In the genomic region with DNA sequence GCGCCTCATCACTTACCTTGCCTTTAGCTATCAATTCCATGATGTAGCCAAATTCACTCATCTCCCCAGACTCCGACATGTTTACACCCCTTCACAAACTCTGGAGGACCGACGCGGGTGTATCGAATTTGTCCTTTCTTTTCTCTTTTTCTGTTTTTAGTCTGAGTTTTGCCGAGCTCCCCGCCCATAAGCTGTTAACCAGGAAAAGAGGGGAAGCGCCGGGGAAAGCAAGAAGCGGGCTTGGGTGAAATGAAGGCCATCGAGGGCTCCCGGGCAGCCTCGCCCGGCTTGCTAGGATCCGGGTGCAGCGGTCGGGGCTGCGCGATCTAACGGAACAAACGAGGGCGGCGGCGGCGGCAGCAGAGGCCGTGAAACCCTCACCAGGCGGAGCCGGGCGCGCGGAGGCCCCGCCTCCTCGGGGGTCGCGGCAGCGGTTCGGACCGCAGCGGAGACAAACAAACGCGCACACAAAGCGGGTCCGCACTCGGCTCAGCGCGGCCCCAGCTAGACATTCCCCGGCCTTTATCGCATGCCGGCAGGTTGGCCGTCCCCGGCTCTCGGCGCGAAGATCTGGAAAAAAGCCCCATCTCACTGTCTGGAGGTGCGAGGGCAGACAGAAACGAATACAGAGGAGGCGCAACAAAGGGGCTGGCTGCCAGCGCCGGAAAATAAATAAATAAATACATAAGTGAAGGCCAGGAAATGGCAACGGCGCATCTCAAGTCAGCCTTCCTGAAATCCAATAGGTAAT, we compare ENCODE assay signal across 8 cellular contexts. TPM values are rescaled to one million over a fixed set of nuclear protein-coding genes. Genes with fewer than 3 reads are reported as not detected.
DNase-seq lines count a peak whose midpoint lies in the region; ATAC-seq and TF ChIP-seq lines count a peak whose summit lies in the region.

No MANE protein-coding gene starts in this region.

- CTCF ChIA-PET in activated CD8-positive, alpha-beta memory T cell treated with anti-CD3 and anti-CD28 coated beads, Interleukin-2, amount 10 ng/mL, durations not matched to agents 7 days and 5 days (lab: Charles Lee): interaction anchor here (1.2 to 2.0 kb wide), 2 partner anchors 9 to 11 kb away, joined by 3 to 5 read pairs; partner anchors contain the start of gene TRIM36

- peak overlapping the region; percentile 78 for H3K4me3 Mint-ChIP-seq in activated CD8-positive, alpha-beta memory T cell treated with anti-CD3 and anti-CD28 coated beads, Interleukin-2, amount 10 ng/mL, durations not matched to agents 7 days and 5 days

- H3K4me3 ChIP-seq in ovary: peak overlapping the region; percentile 36

- H3K36me3 ChIP-seq in ovary: no peaks in the 10 kb centered on the region

- peaks cover 14% of the 10 kb centered on the region for H3K4me1 Mint-ChIP-seq in activated CD8-positive, alpha-beta memory T cell treated with anti-CD3 and anti-CD28 coated beads, Interleukin-2, amount 10 ng/mL, durations not matched to agents 7 days and 5 days

- no peak for TF ChIP-seq CTCF in ovary (IDR thresholded peaks at IDR 0.05)

- H3K27ac Mint-ChIP-seq in activated CD8-positive, alpha-beta memory T cell treated with anti-CD3 and anti-CD28 coated beads, Interleukin-2, amount 10 ng/mL, durations not matched to agents 7 days and 5 days: no peak overlapping the region

- ATAC-seq in GM21825 (IDR thresholded peaks at IDR 0.05; ENCODE audit: unreplicated experiment) (peak; percentile 67), esophagus mucosa (no peak)
- ATAC-seq in activated CD8-positive, alpha-beta memory T cell treated with anti-CD3 and anti-CD28 coated beads, Interleukin-2, amount 10 ng/mL, durations not matched to agents 7 days and 5 days: peak; percentile 80

- no peaks in the 10 kb centered on the region for H3K27me3 ChIP-seq in ovary

- H3K27me3 Mint-ChIP-seq in activated CD8-positive, alpha-beta memory T cell treated with anti-CD3 and anti-CD28 coated beads, Interleukin-2, amount 10 ng/mL, durations not matched to agents 7 days and 5 days: peaks cover 82% of the 10 kb centered on the region

- H3K36me3 Mint-ChIP-seq in activated CD8-positive, alpha-beta memory T cell treated with anti-CD3 and anti-CD28 coated beads, Interleukin-2, amount 10 ng/mL, durations not matched to agents 7 days and 5 days: peaks cover 2% of the 10 kb centered on the region

- H3K27ac ChIP-seq in ovary: peak overlapping the region in 1 of 2 donors; percentile 13

- intact Hi-C loops in head of caudate nucleus (cut with DNase I): no loop called here
- intact Hi-C loops in ovary (cut with DNase I): no loop called here

- peaks cover 3% of the 10 kb centered on the region for H3K4me1 ChIP-seq in ovary (ENCODE audit: insufficient read depth)

- DNase-seq in NCI-H1417 (lab: John Stamatoyannopoulos, UW) (peak; percentile 32 to 75 (median 67)), NCI-H1417 treated with DMSO at 0.1 percent for 48 hours (lab: John Stamatoyannopoulos, UW) (no peak), NCI-H1092 (lab: John Stamatoyannopoulos, UW) (peak; percentile 41), head of caudate nucleus (peak in 25 of 42 donors; percentile 10 to 57 (median 35)), ovary (peak; percentile 31 to 49 (median 44))
- no peak for DNase-seq in activated CD8-positive, alpha-beta memory T cell treated with anti-CD3 and anti-CD28 coated beads, Interleukin-2, amount 10 ng/mL, durations not matched to agents 7 days and 5 days

- no peak for TF ChIP-seq POLR2A in ovary (IDR thresholded peaks at IDR 0.05)

- 1% methylated on average over 52 to 62 of the region's 62 CpGs for WGBS in ovary, 3 donors

- H3K9me3 ChIP-seq in ovary: no peaks in the 10 kb centered on the region

- H3K9me3 Mint-ChIP-seq in activated CD8-positive, alpha-beta memory T cell treated with anti-CD3 and anti-CD28 coated beads, Interleukin-2, amount 10 ng/mL, durations not matched to agents 7 days and 5 days (ENCODE audit: low read depth): no peaks in the 10 kb centered on the region

- TF ChIP-seq EP300 in ovary (IDR thresholded peaks at IDR 0.05): no peak

RNA-seq across cellular contexts. Expression of gene TRIM36, which starts 10.4 kb away (rescaled TPM):
- total RNA-seq in activated CD8-positive, alpha-beta memory T cell treated with anti-CD3 and anti-CD28 coated beads, Interleukin-2, amount 10 ng/mL, durations not matched to agents 7 days and 5 days: under 1 TPM in 1 of 2 experiments, not detected in 1; 0.29 TPM
- total RNA-seq in ovary (10 to 100 TPM in 1 of 7 donors, 1 to 10 TPM in 6; 2.5 to 10.3 (median 4.1) TPM), esophagus mucosa (1.2 TPM)
- polyA plus RNA-seq in ovary: 1 to 10 TPM; 1.5 to 2.6 TPM

Comparison
In these comparisons a context has a peak if more than half of its experiments do, and no peak if none do; other contexts are left out.
1. DNase-seq: peak in NCI-H1417 (3 of 3), NCI-H1092 (single experiment), head of caudate nucleus (25 of 42) and ovary (5 of 5); none in NCI-H1417 treated with DMSO at 0.1 percent for 48 hours (single experiment) and activated CD8-positive, alpha-beta memory T cell treated with anti-CD3 and anti-CD28 coated beads, Interleukin-2, amount 10 ng/mL, durations not matched to agents 7 days and 5 days (single experiment).